Comparison of ENCODE assay signal across 8 cellular contexts in the genomic region with DNA sequence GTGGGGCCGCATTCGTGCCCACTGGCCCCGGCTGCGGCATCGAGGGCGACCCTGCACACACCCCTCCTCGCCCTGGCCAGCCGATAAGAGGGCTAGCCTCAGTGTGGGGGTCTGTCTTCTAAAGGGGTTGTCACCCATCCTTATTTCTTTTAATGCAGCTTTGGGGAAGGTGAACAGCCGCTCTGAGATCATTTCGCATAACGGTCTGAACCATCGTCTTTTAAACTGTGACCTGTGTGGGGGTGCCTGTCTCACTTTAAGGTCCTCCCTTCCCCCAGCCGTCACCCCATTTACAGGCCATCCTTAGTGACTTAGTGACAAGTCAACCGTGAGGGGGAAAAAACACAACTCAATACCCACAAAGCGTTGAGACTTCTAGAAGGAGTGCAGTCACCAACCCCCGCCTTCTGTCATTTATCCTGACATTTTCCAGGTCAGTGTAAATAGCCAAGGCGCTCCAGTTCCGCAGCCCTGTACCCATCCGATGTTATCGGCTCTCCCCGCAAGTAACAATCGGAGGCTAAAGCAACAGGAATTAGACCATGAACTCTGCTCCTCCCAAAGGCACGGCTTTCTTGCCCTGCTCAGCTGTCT. TPM values are rescaled to one million over a fixed set of nuclear protein-coding genes. Genes with fewer than 3 reads are reported as not detected.
DNase-seq lines count a peak whose midpoint lies in the region; ATAC-seq and TF ChIP-seq lines count a peak whose summit lies in the region.

No MANE protein-coding gene starts in this region.

- H3K36me3 ChIP-seq in fibroblast of lung (ENCODE audit: control insufficient read depth, insufficient read depth, low read length) = no peaks in the 10 kb centered on the region
- H3K36me3 ChIP-seq in naive thymus-derived CD4-positive, alpha-beta T cell (ENCODE audit: control insufficient read depth in 2 of 3, insufficient read depth in 3 of 3, low read length in 3 of 3) = no peaks in the 10 kb centered on the region

- peaks cover 9 to 13% (median 11%) of the 10 kb centered on the region in 3 donors for H3K4me1 Mint-ChIP-seq in T-cell
- peaks cover 10 to 19% (median 13%) of the 10 kb centered on the region in 7 donors for H3K4me1 Mint-ChIP-seq in naive thymus-derived CD4-positive, alpha-beta T cell

- H3K9ac ChIP-seq in fibroblast of lung (ENCODE audit: insufficient read depth, low read length) = peak overlapping the region; percentile 66

- H3K36me3 Mint-ChIP-seq in T-cell = peaks cover 5% of the 10 kb centered on the region
- H3K36me3 Mint-ChIP-seq in naive thymus-derived CD4-positive, alpha-beta T cell = no peaks in the 10 kb centered on the region

- CTCF ChIA-PET in T-cell (lab: Charles Lee) = no interaction called here
- CTCF ChIA-PET in naive thymus-derived CD4-positive, alpha-beta T cell (lab: Charles Lee) = no interaction called here

- ATAC-seq in GM18858 (IDR thresholded peaks at IDR 0.05; ENCODE audit: unreplicated experiment) (peak; percentile 11), HG03103 (IDR thresholded peaks at IDR 0.05; ENCODE audit: low read depth, unreplicated experiment) (peak; percentile 20), T-cell (replicated peaks in 1 of 4) (peak in 3 of 4 experiments; percentile 10 to 28 (median 12))
- peak; percentile 16 for ATAC-seq in naive thymus-derived CD4-positive, alpha-beta T cell

- peak overlapping the region; percentile 94 for H2AFZ ChIP-seq in fibroblast of lung (ENCODE audit: low read length)

- H3K4me1 ChIP-seq in fibroblast of lung (ENCODE audit: control insufficient read depth, extremely low read depth, insufficient read depth, low read length) = no peaks in the 10 kb centered on the region
- H3K4me1 ChIP-seq in naive thymus-derived CD4-positive, alpha-beta T cell (ENCODE audit: control insufficient read depth in 2 of 2, insufficient read depth in 2 of 2, low read length in 2 of 2) = peaks cover 0 to 5% of the 10 kb centered on the region in 2 donors

- H3K9me3 ChIP-seq in fibroblast of lung (ENCODE audit: control insufficient read depth, insufficient read depth, low read depth, low read length) = no peaks in the 10 kb centered on the region
- no peaks in the 10 kb centered on the region for H3K9me3 ChIP-seq in naive thymus-derived CD4-positive, alpha-beta T cell (ENCODE audit: control insufficient read depth in 2 of 3, low read length in 3 of 3)

- H3K27me3 ChIP-seq in fibroblast of lung (ENCODE audit: control insufficient read depth, insufficient read depth, low read length) = no peaks in the 10 kb centered on the region
- peaks cover 0 to 7% of the 10 kb centered on the region in 2 donors for H3K27me3 ChIP-seq in naive thymus-derived CD4-positive, alpha-beta T cell (ENCODE audit: control insufficient read depth in 2 of 2, insufficient read depth in 2 of 2, low read length in 2 of 2)

- no peaks in the 10 kb centered on the region for H3K79me2 ChIP-seq in fibroblast of lung (ENCODE audit: control insufficient read depth, insufficient read depth, low read length)

- H3K4me3 ChIP-seq in AG09309 (ENCODE audit: control insufficient read depth, low read depth, low read length) = peak overlapping the region; percentile 71
- peak overlapping the region; percentile 59 to 92 (median 66) for H3K4me3 ChIP-seq in fibroblast of lung (replicated peaks in 1 of 4; ENCODE audit: control extremely low read depth in 1 of 4, insufficient read depth in 1 of 4, low read depth in 3 of 4, low read length in 4 of 4)
- H3K4me3 ChIP-seq in naive thymus-derived CD4-positive, alpha-beta T cell (ENCODE audit: low read length) = no peak overlapping the region

- POLR2A ChIA-PET in T-cell (lab: Charles Lee) = no interaction called here
- POLR2A ChIA-PET in naive thymus-derived CD4-positive, alpha-beta T cell (lab: Charles Lee) = no interaction called here

- peaks cover 0 to 6% (median 0%) of the 10 kb centered on the region in 3 donors for H3K9me3 Mint-ChIP-seq in T-cell
- peaks cover 0 to 6% (median 1%) of the 10 kb centered on the region in 11 donors for H3K9me3 Mint-ChIP-seq in naive thymus-derived CD4-positive, alpha-beta T cell

- peak overlapping the region; percentile 75 to 85 (median 85) for H3K4me3 Mint-ChIP-seq in T-cell
- H3K4me3 Mint-ChIP-seq in naive thymus-derived CD4-positive, alpha-beta T cell = peak overlapping the region; percentile 78 to 90 (median 86)

- peak overlapping the region; percentile 87 for H3K4me2 ChIP-seq in fibroblast of lung (ENCODE audit: extremely low read depth, insufficient read depth, low read length)

- H3K27me3 Mint-ChIP-seq in T-cell = peaks cover 51% of the 10 kb centered on the region in 2 donors
- H3K27me3 Mint-ChIP-seq in naive thymus-derived CD4-positive, alpha-beta T cell = peaks cover 53 to 67% (median 55%) of the 10 kb centered on the region in 5 donors

- intact Hi-C loops in naive thymus-derived CD4-positive, alpha-beta T cell (cut with micrococcal nuclease) = no loop called here

- H4K20me1 ChIP-seq in fibroblast of lung (ENCODE audit: control insufficient read depth, extremely low read depth, insufficient read depth, low read length) = no peaks in the 10 kb centered on the region

- no peak overlapping the region for H3K27ac Mint-ChIP-seq in T-cell
- peak overlapping the region in 1 of 9 donors; percentile 68 for H3K27ac Mint-ChIP-seq in naive thymus-derived CD4-positive, alpha-beta T cell

- TF ChIP-seq CTCF in AG09309 (IDR thresholded peaks at IDR 0.05; ENCODE audit: control insufficient read depth, insufficient read depth, low read depth, low read length, missing control alignments) = no peak
- TF ChIP-seq CTCF in fibroblast of lung (conservative IDR thresholded peaks at IDR 0.05 in 1 of 2, IDR thresholded peaks at IDR 0.05 in 1 of 2; ENCODE audit: low read depth in 1 of 2, low read length in 2 of 2) = no peak

- peak overlapping the region; percentile 45 for H3K27ac ChIP-seq in fibroblast of lung (ENCODE audit: insufficient read depth, low read length)
- H3K27ac ChIP-seq in naive thymus-derived CD4-positive, alpha-beta T cell (ENCODE audit: low read depth, low read length) = no peak overlapping the region

- DNase-seq in AG09309 (ENCODE audit: low read depth) (no peak), T-cell (peak in 1 of 34 experiments; percentile 2), fibroblast of lung (ENCODE audit: low read depth in 2 of 2) (peak; percentile 22 to 24), UCSD-AML1 (lab: John Stamatoyannopoulos, UW; ENCODE audit: unreplicated experiment) (no peak)
- peak in 1 of 9 donors; percentile 4 for DNase-seq in naive thymus-derived CD4-positive, alpha-beta T cell
- DNase-seq in central memory CD4-positive, alpha-beta T cell = no peak

RNA-seq across cellular contexts. Expression of a gene that starts 0.5 kb away (rescaled TPM):
- total RNA-seq in T-cell (1 to 10 TPM in 3 of 5 donors, under 1 TPM in 2; 0.38 to 2.6 (median 1.2) TPM), fibroblast of lung (3.6 and 5.3 TPM in 2 replicates)
- polyA plus RNA-seq in fibroblast of lung = 5.6 and 6.9 TPM in 2 replicates
- 2.7 and 3.3 TPM in 2 replicates for polyA plus RNA-seq in fibroblast of lung (2012)
- 8.3 and 8.4 TPM in 2 replicates for polyA minus RNA-seq in fibroblast of lung (ENCODE audit: low replicate concordance)
- 1 to 10 TPM in 2 of 5 experiments, under 1 TPM in 3; 0.16 to 1.5 (median 0.29) TPM for total RNA-seq in naive thymus-derived CD4-positive, alpha-beta T cell
- polyA plus RNA-seq in naive thymus-derived CD4-positive, alpha-beta T cell = not detected

Comparison
In these comparisons a context has a peak if more than half of its experiments do, and no peak if none do; other contexts are left out.
1. DNase-seq: peak in fibroblast of lung (2 of 2); none in AG09309 (single experiment), UCSD-AML1 (single experiment) and central memory CD4-positive, alpha-beta T cell (single experiment).
2. Peak in every context shown above with its lines, with median percentiles within 50 percentile points of each other: ATAC-seq.